2 cellular contexts compared by ENCODE assay signal in the genomic region with DNA sequence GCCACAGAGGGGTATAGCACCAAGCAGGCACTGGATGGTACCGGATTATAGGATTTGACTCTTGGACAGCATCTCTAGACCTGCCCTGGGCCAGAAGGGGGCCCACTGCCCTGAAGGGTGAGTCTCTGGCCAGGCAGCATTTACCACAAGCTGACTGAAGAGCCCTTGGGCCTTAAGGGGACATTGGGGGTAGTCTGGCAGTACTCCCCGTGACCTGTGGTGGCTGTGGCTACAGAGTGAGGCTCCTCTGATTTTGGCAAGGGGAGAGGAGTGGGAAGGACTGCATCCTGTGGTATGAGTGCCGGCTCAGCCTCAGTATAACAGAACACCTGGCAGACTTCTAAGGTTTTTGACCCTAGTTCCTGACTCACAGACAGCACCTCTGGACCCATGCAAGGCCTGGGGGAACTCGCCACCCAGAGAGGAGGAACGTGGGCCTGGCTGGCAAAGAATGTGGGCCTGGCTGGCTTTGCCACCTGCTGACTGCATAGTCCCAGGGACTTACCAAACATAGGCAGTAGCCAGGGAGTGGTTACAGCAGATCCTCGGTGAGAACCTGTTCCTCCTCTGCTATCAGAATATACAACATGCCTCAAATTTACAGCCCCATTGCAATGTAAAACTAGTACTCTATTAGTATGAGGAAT.
TF ChIP-seq lines count a peak whose summit lies in the region.

No MANE protein-coding gene starts in this region.

TF ChIP-seq in GM23338, 12 proteins besides CTCF, POLR2A, EP300 and RAD21 (continues in another document):
- TF ChIP-seq ETS1 (IDR thresholded peaks at IDR 0.05) (no peak), STAT1 (IDR thresholded peaks at IDR 0.05; ENCODE audit: unreplicated experiment) (no peak), EZH2 (IDR thresholded peaks at IDR 0.05; ENCODE audit: low read depth, unreplicated experiment) (no peak), POLR2AphosphoS5 (IDR thresholded peaks at IDR 0.05; ENCODE audit: low read depth) (no peak), NANOG (IDR thresholded peaks at IDR 0.05; ENCODE audit: borderline replicate concordance) (no peak), JUNB (IDR thresholded peaks at IDR 0.05; ENCODE audit: unreplicated experiment) (no peak), ZNF114 (CRISPR knock-in tag; IDR thresholded peaks at IDR 0.05) (no peak), ZNF331 (CRISPR knock-in tag; IDR thresholded peaks at IDR 0.05; ENCODE audit: low read depth) (no peak)
- TF ChIP-seq, protein P1, sequence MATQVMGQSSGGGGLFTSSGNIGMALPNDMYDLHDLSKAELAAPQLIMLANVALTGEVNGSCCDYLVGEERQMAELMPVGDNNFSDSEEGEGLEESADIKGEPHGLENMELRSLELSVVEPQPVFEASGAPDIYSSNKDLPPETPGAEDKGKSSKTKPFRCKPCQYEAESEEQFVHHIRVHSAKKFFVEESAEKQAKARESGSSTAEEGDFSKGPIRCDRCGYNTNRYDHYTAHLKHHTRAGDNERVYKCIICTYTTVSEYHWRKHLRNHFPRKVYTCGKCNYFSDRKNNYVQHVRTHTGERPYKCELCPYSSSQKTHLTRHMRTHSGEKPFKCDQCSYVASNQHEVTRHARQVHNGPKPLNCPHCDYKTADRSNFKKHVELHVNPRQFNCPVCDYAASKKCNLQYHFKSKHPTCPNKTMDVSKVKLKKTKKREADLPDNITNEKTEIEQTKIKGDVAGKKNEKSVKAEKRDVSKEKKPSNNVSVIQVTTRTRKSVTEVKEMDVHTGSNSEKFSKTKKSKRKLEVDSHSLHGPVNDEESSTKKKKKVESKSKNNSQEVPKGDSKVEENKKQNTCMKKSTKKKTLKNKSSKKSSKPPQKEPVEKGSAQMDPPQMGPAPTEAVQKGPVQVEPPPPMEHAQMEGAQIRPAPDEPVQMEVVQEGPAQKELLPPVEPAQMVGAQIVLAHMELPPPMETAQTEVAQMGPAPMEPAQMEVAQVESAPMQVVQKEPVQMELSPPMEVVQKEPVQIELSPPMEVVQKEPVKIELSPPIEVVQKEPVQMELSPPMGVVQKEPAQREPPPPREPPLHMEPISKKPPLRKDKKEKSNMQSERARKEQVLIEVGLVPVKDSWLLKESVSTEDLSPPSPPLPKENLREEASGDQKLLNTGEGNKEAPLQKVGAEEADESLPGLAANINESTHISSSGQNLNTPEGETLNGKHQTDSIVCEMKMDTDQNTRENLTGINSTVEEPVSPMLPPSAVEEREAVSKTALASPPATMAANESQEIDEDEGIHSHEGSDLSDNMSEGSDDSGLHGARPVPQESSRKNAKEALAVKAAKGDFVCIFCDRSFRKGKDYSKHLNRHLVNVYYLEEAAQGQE (IDR thresholded peaks at IDR 0.05; ENCODE audit: unreplicated experiment): no peak

TF ChIP-seq in H1, 55 proteins besides CTCF, POLR2A, EP300 and RAD21:
- TF ChIP-seq ZNF274 (IDR thresholded peaks at IDR 0.05; ENCODE audit: borderline replicate concordance, extremely low read depth, low read length): no peak
